ENCODE assay signal across 23 cellular contexts in the genomic region with DNA sequence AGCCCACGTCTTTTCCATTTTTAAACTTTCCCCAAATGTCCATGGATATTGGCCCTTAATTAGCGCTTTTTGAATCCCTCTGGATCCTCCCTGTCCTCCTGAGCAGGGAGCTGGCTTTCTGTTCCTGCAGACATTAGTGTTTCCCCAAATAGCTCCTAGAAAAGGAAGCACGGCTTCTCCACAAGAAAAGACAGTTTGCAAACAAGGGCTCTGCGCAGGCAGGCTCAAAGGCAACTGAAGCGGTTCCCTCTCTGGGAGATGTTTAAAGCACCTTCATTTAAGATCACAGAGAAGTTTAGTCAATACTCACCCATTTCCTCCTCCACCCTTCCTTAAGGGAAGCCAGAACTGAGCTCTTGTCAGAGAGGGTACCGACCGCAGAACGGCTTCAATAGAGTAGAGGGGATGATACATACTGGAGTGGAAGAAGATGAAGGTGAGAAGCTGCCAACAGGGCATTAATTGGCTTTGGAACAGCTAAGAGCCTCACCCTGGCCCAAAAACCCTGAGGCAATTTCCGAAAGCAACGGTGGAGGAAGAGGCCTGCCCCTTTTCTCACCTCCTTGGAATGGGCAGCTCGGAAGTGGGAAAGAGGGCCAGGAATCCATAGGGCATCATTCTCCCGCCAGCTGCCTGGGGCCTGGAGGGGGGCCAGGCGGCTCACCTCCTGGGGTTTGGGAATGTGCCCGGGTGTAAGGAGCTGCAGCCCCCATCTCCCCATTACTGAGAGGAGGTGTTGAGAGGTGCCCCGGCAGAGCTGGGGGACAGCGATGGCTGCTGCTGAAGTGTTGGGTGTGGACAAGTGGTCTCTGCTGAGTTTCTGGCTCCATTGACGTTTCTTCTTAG. TPM values are rescaled to one million over a fixed set of nuclear protein-coding genes. Genes with fewer than 3 reads are reported as not detected.
DNase-seq lines count a peak whose midpoint lies in the region; ATAC-seq, FAIRE-seq and TF ChIP-seq lines count a peak whose summit lies in the region.
"Had no signal": no experiment of that assay in that cellular context is flagged by ENCODE, and none has a peak within 500 bp of the region (broad histone marks: within the 10 kb centered on the region; RNA-seq: fewer than 3 reads in every experiment).

No MANE protein-coding gene starts in this region.

- CTCF ChIA-PET in activated CD4-positive, alpha-beta T cell treated with anti-CD3 and anti-CD28 coated beads, Interleukin-2, amount 10 ng/mL, durations not matched to agents 7 days and 5 days (lab: Charles Lee) = interaction anchor here (0.8 kb wide), 1 partner anchor 10 kb away, joined by 3 read pairs; no protein-coding TSS in a partner anchor

- no peak overlapping the region for H3K4me3 ChIP-seq in CD4-positive, CD25-positive, alpha-beta regulatory T cell (ENCODE audit: low read depth, low read length)
- no peak overlapping the region for H3K4me3 ChIP-seq in gastroesophageal sphincter
- H3K4me3 ChIP-seq: breast epithelium had no signal

- no peak for TF ChIP-seq POLR2A in gastroesophageal sphincter (IDR thresholded peaks at IDR 0.05)
- no peak for TF ChIP-seq POLR2A in GM12892 (IDR thresholded peaks at IDR 0.05; ENCODE audit: low read depth, low read length)

- peak; percentile 54 for DNase-seq in activated CD4-positive, alpha-beta T cell treated with anti-CD3 and anti-CD28 coated beads, Interleukin-2, amount 10 ng/mL, durations not matched to agents 7 days and 5 days
- DNase-seq in activated CD4-positive, alpha-beta T cell treated with anti-CD3 and anti-CD28 coated beads for 48 hours = no peak
- peak in 1 of 3 donors; percentile 35 for DNase-seq in CD4-positive, CD25-positive, alpha-beta regulatory T cell
- DNase-seq in T-helper 2 cell treated with Interferon-gamma antibody and Interleukin-4, amounts not matched to agents 5 μg/mL and 100 μg/mL, for 36 hours (ENCODE audit: low spot score) = no peak
- no peak for DNase-seq in GM12892 (ENCODE audit: insufficient read length)
- DNase-seq: activated B cell treated with CpG ODN at 0.5 μM for 24 hours; activated CD8-positive, alpha-beta memory T cell treated with anti-CD3 and anti-CD28 coated beads, Interleukin-2, amount 10 ng/mL, durations not matched to agents 7 days and 5 days; AML-193; amniotic stem cell; dermis blood vessel endothelial cell; DMS53; KG1; NCI-H1436; NCI-H446 treated with DMSO at 0.1 percent for 48 hours had no signal

- H3K36me3 Mint-ChIP-seq in activated CD4-positive, alpha-beta T cell treated with anti-CD3 and anti-CD28 coated beads, Interleukin-2, amount 10 ng/mL, durations not matched to agents 7 days and 5 days (ENCODE audit: low read depth) = no peaks in the 10 kb centered on the region
- H3K36me3 Mint-ChIP-seq in CD4-positive, CD25-positive, alpha-beta regulatory T cell = no peaks in the 10 kb centered on the region
- H3K36me3 Mint-ChIP-seq in T-helper 2 cell treated with Interferon-gamma antibody and Interleukin-4, amounts not matched to agents 5 μg/mL and 100 μg/mL, for 36 hours (ENCODE audit: low read depth) = no peaks in the 10 kb centered on the region
- H3K36me3 Mint-ChIP-seq: activated CD8-positive, alpha-beta memory T cell treated with anti-CD3 and anti-CD28 coated beads, Interleukin-2, amount 10 ng/mL, durations not matched to agents 7 days and 5 days had no signal

- POLR2A ChIA-PET in activated CD4-positive, alpha-beta T cell treated with anti-CD3 and anti-CD28 coated beads, Interleukin-2, amount 10 ng/mL, durations not matched to agents 7 days and 5 days (lab: Charles Lee) = no interaction called here

- no peaks in the 10 kb centered on the region for H3K9me3 ChIP-seq in CD4-positive, CD25-positive, alpha-beta regulatory T cell (ENCODE audit: control insufficient read depth in 2 of 2, low read length in 2 of 2)
- no peaks in the 10 kb centered on the region for H3K9me3 ChIP-seq in gastroesophageal sphincter
- H3K9me3 ChIP-seq: breast epithelium had no signal

- peaks cover 25% of the 10 kb centered on the region for H3K27me3 ChIP-seq in CD4-positive, CD25-positive, alpha-beta regulatory T cell (ENCODE audit: control insufficient read depth, insufficient read depth, low read length)
- H3K27me3 ChIP-seq in gastroesophageal sphincter = no peaks in the 10 kb centered on the region
- H3K27me3 ChIP-seq: breast epithelium had no signal

- TF ChIP-seq EP300 in gastroesophageal sphincter (IDR thresholded peaks at IDR 0.05) = no peak

- H3K4me3 Mint-ChIP-seq in activated CD4-positive, alpha-beta T cell treated with anti-CD3 and anti-CD28 coated beads, Interleukin-2, amount 10 ng/mL, durations not matched to agents 7 days and 5 days = peak overlapping the region; percentile 51
- H3K4me3 Mint-ChIP-seq in CD4-positive, CD25-positive, alpha-beta regulatory T cell = peak overlapping the region in 2 of 4 donors; percentile 60 to 61
- peak overlapping the region; percentile 60 for H3K4me3 Mint-ChIP-seq in T-helper 2 cell treated with Interferon-gamma antibody and Interleukin-4, amounts not matched to agents 5 μg/mL and 100 μg/mL, for 36 hours
- H3K4me3 Mint-ChIP-seq: activated B cell treated with CpG ODN at 0.5 μM for 24 hours; activated CD8-positive, alpha-beta memory T cell treated with anti-CD3 and anti-CD28 coated beads, Interleukin-2, amount 10 ng/mL, durations not matched to agents 7 days and 5 days had no signal

- H3K4me1 Mint-ChIP-seq in activated CD4-positive, alpha-beta T cell treated with anti-CD3 and anti-CD28 coated beads, Interleukin-2, amount 10 ng/mL, durations not matched to agents 7 days and 5 days = peaks cover 40% of the 10 kb centered on the region
- H3K4me1 Mint-ChIP-seq in CD4-positive, CD25-positive, alpha-beta regulatory T cell = peaks cover 0 to 26% (median 10%) of the 10 kb centered on the region in 4 donors
- H3K4me1 Mint-ChIP-seq in T-helper 2 cell treated with Interferon-gamma antibody and Interleukin-4, amounts not matched to agents 5 μg/mL and 100 μg/mL, for 36 hours (ENCODE audit: low read depth) = peaks cover 15% of the 10 kb centered on the region

- no peaks in the 10 kb centered on the region for H3K36me3 ChIP-seq in CD4-positive, CD25-positive, alpha-beta regulatory T cell (ENCODE audit: control insufficient read depth, insufficient read depth, low read length)
- H3K36me3 ChIP-seq in gastroesophageal sphincter = no peaks in the 10 kb centered on the region
- H3K36me3 ChIP-seq: breast epithelium had no signal

- ATAC-seq in CD4-positive, CD25-positive, alpha-beta regulatory T cell (ENCODE audit: low read depth in 2 of 2) = no peak
- peak; percentile 8 for ATAC-seq in esophagus mucosa
- ATAC-seq in gastroesophageal sphincter = no peak
- no peak for ATAC-seq in GM21526 (IDR thresholded peaks at IDR 0.05; ENCODE audit: low FRiP score, unreplicated experiment)
- ATAC-seq: activated CD8-positive, alpha-beta memory T cell treated with anti-CD3 and anti-CD28 coated beads, Interleukin-2, amount 10 ng/mL, durations not matched to agents 7 days and 5 days had no signal

- no peak for FAIRE-seq in GM12892 (lab: Jason Lieb, UNC)
- FAIRE-seq: A204.1, H54, HTR-8/SVneo had no signal

- TF ChIP-seq CTCF in gastroesophageal sphincter (IDR thresholded peaks at IDR 0.05) = no peak

- H3K27ac Mint-ChIP-seq in activated CD4-positive, alpha-beta T cell treated with anti-CD3 and anti-CD28 coated beads, Interleukin-2, amount 10 ng/mL, durations not matched to agents 7 days and 5 days = peak overlapping the region; percentile 89
- H3K27ac Mint-ChIP-seq in CD4-positive, CD25-positive, alpha-beta regulatory T cell = peak overlapping the region in 2 of 3 donors; percentile 66 to 68
- H3K27ac Mint-ChIP-seq in T-helper 2 cell treated with Interferon-gamma antibody and Interleukin-4, amounts not matched to agents 5 μg/mL and 100 μg/mL, for 36 hours = peak overlapping the region; percentile 3
- H3K27ac Mint-ChIP-seq: activated B cell treated with CpG ODN at 0.5 μM for 24 hours; activated CD8-positive, alpha-beta memory T cell treated with anti-CD3 and anti-CD28 coated beads, Interleukin-2, amount 10 ng/mL, durations not matched to agents 7 days and 5 days; activated T-helper 2 cell treated with anti-CD3 and anti-CD28 coated beads, Interferon-gamma antibody, Interleukin-2, Interleukin-4, amounts not matched to agents 10 μg/mL and 5 μg/mL and 100 μg/mL, durations not matched to agents 14 hours and 24 hours and 36 hours had no signal

- no peak overlapping the region for H3K27ac ChIP-seq in CD4-positive, CD25-positive, alpha-beta regulatory T cell (ENCODE audit: insufficient read depth, low read length, poor library complexity, severe bottlenecking)
- no peak overlapping the region for H3K27ac ChIP-seq in gastroesophageal sphincter
- H3K27ac ChIP-seq: breast epithelium had no signal

- no peaks in the 10 kb centered on the region for H3K9me3 Mint-ChIP-seq in activated CD4-positive, alpha-beta T cell treated with anti-CD3 and anti-CD28 coated beads, Interleukin-2, amount 10 ng/mL, durations not matched to agents 7 days and 5 days
- H3K9me3 Mint-ChIP-seq in CD4-positive, CD25-positive, alpha-beta regulatory T cell = peaks cover 0 to 6% (median 0%) of the 10 kb centered on the region in 7 donors
- H3K9me3 Mint-ChIP-seq in T-helper 2 cell treated with Interferon-gamma antibody and Interleukin-4, amounts not matched to agents 5 μg/mL and 100 μg/mL, for 36 hours = no peaks in the 10 kb centered on the region
- H3K9me3 Mint-ChIP-seq: activated B cell treated with CpG ODN at 0.5 μM for 24 hours; activated T-helper 2 cell treated with anti-CD3 and anti-CD28 coated beads, Interferon-gamma antibody, Interleukin-2, Interleukin-4, amounts not matched to agents 10 μg/mL and 5 μg/mL and 100 μg/mL, durations not matched to agents 14 hours and 24 hours and 36 hours had no signal

- H3K4me1 ChIP-seq in CD4-positive, CD25-positive, alpha-beta regulatory T cell (ENCODE audit: control insufficient read depth, insufficient read depth, low read length, poor library complexity, severe bottlenecking) = peaks cover 21% of the 10 kb centered on the region
- peaks cover 0 to 12% (median 8%) of the 10 kb centered on the region in 3 donors for H3K4me1 ChIP-seq in gastroesophageal sphincter
- H3K4me1 ChIP-seq: breast epithelium had no signal

- peaks cover 25% of the 10 kb centered on the region for H3K27me3 Mint-ChIP-seq in activated CD4-positive, alpha-beta T cell treated with anti-CD3 and anti-CD28 coated beads, Interleukin-2, amount 10 ng/mL, durations not matched to agents 7 days and 5 days
- H3K27me3 Mint-ChIP-seq in CD4-positive, CD25-positive, alpha-beta regulatory T cell = peaks cover 51% of the 10 kb centered on the region
- peaks cover 33% of the 10 kb centered on the region for H3K27me3 Mint-ChIP-seq in T-helper 2 cell treated with Interferon-gamma antibody and Interleukin-4, amounts not matched to agents 5 μg/mL and 100 μg/mL, for 36 hours (ENCODE audit: low read depth)

- WGBS in gastroesophageal sphincter (ENCODE audit: low coverage in 1 of 2), 2 donors = 63 to 65% methylated on average over 7 to 10 of the region's 17 CpGs

RNA-seq across cellular contexts. Expression of a gene that starts 4.9 kb away (rescaled TPM):
- under 1 TPM; 0.12 to 0.22 TPM for total RNA-seq in activated CD4-positive, alpha-beta T cell treated with anti-CD3 and anti-CD28 coated beads, Interleukin-2, amount 10 ng/mL, durations not matched to agents 7 days and 5 days
- not detected for total RNA-seq in CD4-positive, CD25-positive, alpha-beta regulatory T cell
- polyA plus RNA-seq in CD4-positive, CD25-positive, alpha-beta regulatory T cell = not detected
- 44.7 TPM for total RNA-seq in esophagus mucosa
- 10 to 100 TPM in 1 of 4 donors, 1 to 10 TPM in 3; 3.1 to 10.6 (median 4.6) TPM for total RNA-seq in gastroesophageal sphincter
- not detected for polyA plus RNA-seq in GM12892 (2012; ENCODE audit: missing spikeins)
- total RNA-seq: activated CD8-positive, alpha-beta memory T cell treated with anti-CD3 and anti-CD28 coated beads, Interleukin-2, amount 10 ng/mL, durations not matched to agents 7 days and 5 days; activated T-helper 2 cell treated with anti-CD3 and anti-CD28 coated beads, Interferon-gamma antibody, Interleukin-2, Interleukin-4, amounts not matched to agents 10 μg/mL and 5 μg/mL and 100 μg/mL, durations not matched to agents 14 hours and 24 hours and 36 hours; pulmonary artery endothelial cell had no signal

Comparison
In these comparisons a context has a peak if more than half of its experiments do, and no peak if none do; other contexts are left out.
1. H3K27ac Mint-ChIP-seq: peak in every context shown above with its lines; median percentile 89 in activated CD4-positive, alpha-beta T cell treated with anti-CD3 and anti-CD28 coated beads, Interleukin-2, amount 10 ng/mL, durations not matched to agents 7 days and 5 days; 67 in CD4-positive, CD25-positive, alpha-beta regulatory T cell; 3 in T-helper 2 cell treated with Interferon-gamma antibody and Interleukin-4, amounts not matched to agents 5 μg/mL and 100 μg/mL, for 36 hours.